In the genomic region with DNA sequence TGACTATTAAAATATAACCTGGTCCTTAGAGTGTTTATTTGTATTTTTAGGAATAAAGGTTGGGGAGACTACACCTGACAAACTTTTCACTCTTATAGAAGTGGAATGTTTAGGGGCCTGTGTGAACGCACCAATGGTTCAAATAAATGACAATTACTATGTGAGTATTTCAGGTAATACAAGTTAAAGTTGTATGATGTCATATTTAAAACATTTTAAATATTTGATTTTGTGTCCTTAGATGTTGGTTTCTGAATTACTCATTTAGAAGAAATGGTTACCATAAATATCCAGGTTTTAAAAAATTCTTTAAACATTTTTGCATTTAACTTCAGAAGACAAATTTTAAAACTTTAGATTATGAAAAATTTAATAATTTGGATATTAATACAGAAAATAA, we compare ENCODE assay signal across 16 cellular contexts. TPM values are rescaled to one million over a fixed set of nuclear protein-coding genes. Genes with fewer than 3 reads are reported as not detected.
DNase-seq lines count a peak whose midpoint lies in the region; ATAC-seq, FAIRE-seq and TF ChIP-seq lines count a peak whose summit lies in the region.
"Had no signal": no experiment of that assay in that cellular context is flagged by ENCODE, and none has a peak within 500 bp of the region (broad histone marks: within the 10 kb centered on the region; RNA-seq: fewer than 3 reads in every experiment).

No MANE protein-coding gene starts in this region.

- H3K4me1 ChIP-seq in HepG2 (ENCODE audit: insufficient read depth, low read length) (no peaks in the 10 kb centered on the region), right lobe of liver (peaks cover 0 to 8% (median 3%) of the 10 kb centered on the region in 4 donors), PC-3 (ENCODE audit: insufficient read depth, low read length) (peaks cover 3% of the 10 kb centered on the region; the same call in 1 of the 2 replicates), skeletal muscle satellite cell (ENCODE audit: control insufficient read depth, insufficient read depth, low read length) (peaks cover 11% of the 10 kb centered on the region)
- H3K4me1 ChIP-seq: BE2C had no signal

- CTCF ChIA-PET in HepG2 (lab: Yijun Ruan, JAX; ENCODE audit: low intra/inter-chr PET ratio, low total read pairs) = no interaction called here
- CTCF ChIA-PET in PC-3 (lab: Charles Lee) = no interaction called here

- H4K20me1 ChIP-seq in HepG2 (ENCODE audit: insufficient read depth, low read length) (peaks cover 3% of the 10 kb centered on the region; the same call in 1 of the 2 replicates), PC-3 (ENCODE audit: low read length) (peaks cover 3% of the 10 kb centered on the region)

- POLR2A ChIA-PET in HepG2 (lab: Yijun Ruan, JAX) = no interaction called here
- POLR2A ChIA-PET in PC-3 (lab: Charles Lee; ENCODE audit: unreplicated experiment) = no interaction called here

- in situ Hi-C loops in HepG2 (cut with HindIII; ENCODE audit: extremely low pct_ligation_motif_present, low pct_unique_long_range_greater_than_20kb) = no loop called here

- no peak for TF ChIP-seq EP300 in HepG2 (IDR thresholded peaks at IDR 0.05; ENCODE audit: low read depth in 2 of 2, low read length in 2 of 2)
- no peak for TF ChIP-seq EP300 in HepG2 (CRISPR knock-in tag; IDR thresholded peaks at IDR 0.05; ENCODE audit: borderline replicate concordance)

- DNase-seq in HepG2 (ENCODE audit: low spot score) (no peak), right lobe of liver (no peak), PC-3 (peak; percentile 31), sciatic nerve (ENCODE audit: low spot score) (no peak)
- no peak for DNase-seq in activated CD8-positive, alpha-beta memory T cell treated with anti-CD3 and anti-CD28 coated beads, Interleukin-2, amount 50 U/mL, for 4 hours
- DNase-seq: BE2C; Calu3; CD8-positive, alpha-beta T cell; NCI-H1105 treated with DMSO at 0.1 percent for 48 hours; NCI-H1694; SHP77 treated with DMSO at 0.1 percent for 48 hours; SK-N-SH had no signal

- H3K4me2 ChIP-seq in HepG2 (ENCODE audit: low read depth, low read length) (no peak overlapping the region), PC-3 (ENCODE audit: low read length) (no peak overlapping the region), skeletal muscle satellite cell (ENCODE audit: low read length) (no peak overlapping the region)
- H3K4me2 ChIP-seq: SK-N-SH had no signal

- H3F3A ChIP-seq in PC-3 (ENCODE audit: low read length, unreplicated experiment) = no peaks in the 10 kb centered on the region

- TF ChIP-seq RAD21 in HepG2 (CRISPR knock-in tag; IDR thresholded peaks at IDR 0.05) = no peak

- H3K4me3 ChIP-seq in HepG2 (replicated peaks in 1 of 3; ENCODE audit: insufficient read depth in 1 of 3, low read depth in 2 of 3, low read length in 3 of 3) (no peak overlapping the region), right lobe of liver (no peak overlapping the region), PC-3 (ENCODE audit: low read length) (no peak overlapping the region), skeletal muscle satellite cell (ENCODE audit: low read length) (no peak overlapping the region)

- intact Hi-C loops in HepG2 (cut with micrococcal nuclease; ENCODE audit: unreplicated experiment) = no loop called here
- intact Hi-C loops in right lobe of liver (cut with DNase I) = no loop called here
- intact Hi-C loops in PC-3 (cut with micrococcal nuclease) = no loop called here
- intact Hi-C loops in sciatic nerve (cut with DNase I) = no loop called here

- H3K36me3 ChIP-seq in HepG2 (replicated peaks in 1 of 2; ENCODE audit: control insufficient read depth in 1 of 2, insufficient read depth in 2 of 2, low read length in 2 of 2) (peaks cover 11 to 75% of the 10 kb centered on the region in 2 experiments), right lobe of liver (peaks cover 2 to 78% (median 36%) of the 10 kb centered on the region in 4 donors), PC-3 (ENCODE audit: low read depth, low read length) (peaks cover 73% of the 10 kb centered on the region), skeletal muscle satellite cell (ENCODE audit: insufficient read depth, low read length) (peaks cover 66% of the 10 kb centered on the region)

- H3K9ac ChIP-seq in HepG2 (ENCODE audit: insufficient read depth, low read depth, low read length) (no peak overlapping the region), PC-3 (ENCODE audit: low read length) (no peak overlapping the region), skeletal muscle satellite cell (ENCODE audit: low read depth, low read length) (peak overlapping the region; percentile 14)
- H3K9ac ChIP-seq: SK-N-SH had no signal

- H3K27me3 ChIP-seq in HepG2 (ENCODE audit: control insufficient read depth in 1 of 2, insufficient read depth in 2 of 2, low read length in 2 of 2) (no peaks in the 10 kb centered on the region), right lobe of liver (no peaks in the 10 kb centered on the region), PC-3 (ENCODE audit: low read length) (no peaks in the 10 kb centered on the region), skeletal muscle satellite cell (ENCODE audit: control insufficient read depth, insufficient read depth, low read length) (no peaks in the 10 kb centered on the region)
- H3K27me3 ChIP-seq: BE2C had no signal

- no TSS peak for BruUV-seq in HepG2 (replicated peaks; lab: Mats Ljungman, UMichigan)
- BruUV-seq in PC-3 (replicated peaks; lab: Mats Ljungman, UMichigan) = no TSS peak

- H3K79me2 ChIP-seq in HepG2 (ENCODE audit: insufficient read depth, low read length) = peaks cover 30% of the 10 kb centered on the region
- H3K79me2 ChIP-seq in PC-3 (ENCODE audit: low read length) = peaks cover 42% of the 10 kb centered on the region

- no peak for TF ChIP-seq POLR2A in HepG2 (IDR thresholded peaks at IDR 0.05; ENCODE audit: insufficient read depth in 1 of 2, low read depth in 2 of 2, low read length in 2 of 2)
- no peak for TF ChIP-seq POLR2A in right lobe of liver (IDR thresholded peaks at IDR 0.05)

- 100% methylated on average over 1 of the region's 1 CpG for WGBS in HepG2 (ENCODE audit: low lambda C conversion rate)
- WGBS in right lobe of liver (ENCODE audit: insufficient coverage, low coverage, low lambda C conversion rate, missing lambda C conversion rate) = 82% methylated on average over 1 of the region's 1 CpG

- ATAC-seq in HepG2 = no peak
- ATAC-seq in right lobe of liver = no peak
- peak; percentile 46; the same call in 1 of the 2 replicates for ATAC-seq in PC-3
- ATAC-seq in GM18873 (IDR thresholded peaks at IDR 0.05; ENCODE audit: low FRiP score, unreplicated experiment) = no peak
- no peak for ATAC-seq in sciatic nerve
- ATAC-seq: CD8-positive, alpha-beta T cell had no signal

- H2AFZ ChIP-seq in HepG2 (ENCODE audit: low read length) = no peak overlapping the region
- no peak overlapping the region for H2AFZ ChIP-seq in PC-3 (ENCODE audit: low read length)

- FAIRE-seq in HepG2 (lab: Jason Lieb, UNC) = no peak
- FAIRE-seq in islet of Langerhans (lab: Jason Lieb, UNC) = peak; percentile 17
- FAIRE-seq: GM12892 had no signal

- H3K9me3 ChIP-seq in HepG2 (ENCODE audit: low read length) (no peaks in the 10 kb centered on the region), right lobe of liver (no peaks in the 10 kb centered on the region), PC-3 (ENCODE audit: low read length) (no peaks in the 10 kb centered on the region), skeletal muscle satellite cell (replicated peaks; ENCODE audit: low read length) (no peaks in the 10 kb centered on the region)
- H3K9me3 ChIP-seq: BE2C, SK-N-SH had no signal

- H3K27ac ChIP-seq in HepG2 (ENCODE audit: extremely low read length, insufficient read depth, low read length) = no peak overlapping the region
- no peak overlapping the region for H3K27ac ChIP-seq in right lobe of liver
- no peak overlapping the region for H3K27ac ChIP-seq in PC-3 (ENCODE audit: low read length)

- no peaks in the 10 kb centered on the region for H3K9me2 ChIP-seq in PC-3 (replicated peaks; ENCODE audit: low read length)
- H3K9me2 ChIP-seq: SK-N-SH had no signal

- TF ChIP-seq CTCF in HepG2 (CRISPR knock-in tag; IDR thresholded peaks at IDR 0.05) = no peak
- TF ChIP-seq CTCF in right lobe of liver (IDR thresholded peaks at IDR 0.05) = no peak
- no peak for TF ChIP-seq CTCF in PC-3 (conservative IDR thresholded peaks at IDR 0.05; ENCODE audit: low read depth, low read length)

RNA-seq across cellular contexts. Expression of gene ANKRD12, which starts 11.8 kb away (rescaled TPM):
- total RNA-seq in HepG2 (2016; rRNA removed; fragmentation: Illumina TruSeq; extraction: Trizol) (16.8 and 23.2 TPM in 2 replicates), right lobe of liver (10 to 100 TPM; 12.3 to 38.7 (median 21.4) TPM), PC-3 (2014; rRNA removed) (14.5 and 19.1 TPM in 2 replicates), sciatic nerve (164 TPM)
- 185 and 208 TPM in 2 replicates for total RNA-seq in HepG2 (2016; cell fraction: cytosol; rRNA removed; fragmentation: Illumina TruSeq; extraction: Trizol; ENCODE audit: low read depth)
- 13.8 and 24.0 TPM in 2 replicates for total RNA-seq in HepG2 (2016; cell fraction: insoluble cytoplasmic fraction; rRNA removed; fragmentation: Illumina TruSeq; extraction: Trizol)
- 82.6 and 97.9 TPM in 2 replicates for total RNA-seq in HepG2 (2016; cell fraction: membrane; rRNA removed; fragmentation: Illumina TruSeq; extraction: Trizol)
- 25.9 and 32.4 TPM in 2 replicates for total RNA-seq in HepG2 (2016; cell fraction: nucleus; rRNA removed; fragmentation: Illumina TruSeq; extraction: Trizol)
- polyA plus RNA-seq in HepG2 (2011; rRNA removed) = 5.0 and 6.0 TPM in 2 replicates
- 1.1 and 3.2 TPM in 2 replicates for polyA plus RNA-seq in HepG2 (2011; cell fraction: cytosol; rRNA removed)
- polyA plus RNA-seq in HepG2 (2011; cell fraction: nucleus; rRNA removed) = 11.1 and 12.2 TPM in 2 replicates
- polyA plus RNA-seq in HepG2 (2012) = 12.0 and 13.7 TPM in 2 replicates
- 0.16 and 0.49 TPM in 2 replicates for polyA plus RNA-seq in HepG2 (2016; cell fraction: cytosol; fragmentation: Illumina TruSeq; extraction: Trizol; ENCODE audit: low read depth)
- polyA plus RNA-seq in HepG2 (2016; cell fraction: insoluble cytoplasmic fraction; fragmentation: Illumina TruSeq; extraction: Trizol; ENCODE audit: low read depth) = 6.2 and 6.3 TPM in 2 replicates
- 0.37 and 0.38 TPM in 2 replicates for polyA plus RNA-seq in HepG2 (2016; cell fraction: membrane; fragmentation: Illumina TruSeq; extraction: Trizol; ENCODE audit: low read depth)
- polyA plus RNA-seq in HepG2 (2016; cell fraction: nucleus; fragmentation: Illumina TruSeq; extraction: Trizol; ENCODE audit: insufficient read depth, low read depth) = 22.3 and 24.5 TPM in 2 replicates
- polyA minus RNA-seq in HepG2 (2011; rRNA and poly(A)+ RNA removed; ENCODE audit: low replicate concordance) = 17.9 and 18.3 TPM in 2 replicates
- 40.9 and 44.7 TPM in 2 replicates for polyA minus RNA-seq in HepG2 (2011; cell fraction: cytosol; rRNA and poly(A)+ RNA removed)
- polyA minus RNA-seq in HepG2 (2011; cell fraction: nucleus; rRNA and poly(A)+ RNA removed) = 80.1 and 85.7 TPM in 2 replicates
- total RNA-seq in skeletal muscle satellite cell (2012; rRNA removed) = 15.1 and 17.5 TPM in 2 replicates

RNA-seq across cellular contexts. Expression of gene NDUFV2, which starts 22.3 kb away (rescaled TPM):
- total RNA-seq in HepG2 (2016; rRNA removed; fragmentation: Illumina TruSeq; extraction: Trizol) (299 and 369 TPM in 2 replicates), right lobe of liver (100 to 1,000 TPM; 164 to 236 (median 183) TPM), PC-3 (2014; rRNA removed) (188 and 272 TPM in 2 replicates), sciatic nerve (87.7 TPM)
- 264 and 285 TPM in 2 replicates for total RNA-seq in HepG2 (2016; cell fraction: cytosol; rRNA removed; fragmentation: Illumina TruSeq; extraction: Trizol; ENCODE audit: low read depth)
- total RNA-seq in HepG2 (2016; cell fraction: insoluble cytoplasmic fraction; rRNA removed; fragmentation: Illumina TruSeq; extraction: Trizol) = 309 and 377 TPM in 2 replicates
- 307 and 313 TPM in 2 replicates for total RNA-seq in HepG2 (2016; cell fraction: membrane; rRNA removed; fragmentation: Illumina TruSeq; extraction: Trizol)
- total RNA-seq in HepG2 (2016; cell fraction: nucleus; rRNA removed; fragmentation: Illumina TruSeq; extraction: Trizol) = 175 and 186 TPM in 2 replicates
- 179 and 216 TPM in 2 replicates for polyA plus RNA-seq in HepG2 (2011; rRNA removed)
- polyA plus RNA-seq in HepG2 (2011; cell fraction: cytosol; rRNA removed) = 94.3 and 126 TPM in 2 replicates
- 54.4 and 62.6 TPM in 2 replicates for polyA plus RNA-seq in HepG2 (2011; cell fraction: nucleus; rRNA removed)
- 148 and 182 TPM in 2 replicates for polyA plus RNA-seq in HepG2 (2012)
- polyA plus RNA-seq in HepG2 (2016; cell fraction: cytosol; fragmentation: Illumina TruSeq; extraction: Trizol; ENCODE audit: low read depth) = 325 and 381 TPM in 2 replicates
- 331 and 354 TPM in 2 replicates for polyA plus RNA-seq in HepG2 (2016; cell fraction: insoluble cytoplasmic fraction; fragmentation: Illumina TruSeq; extraction: Trizol; ENCODE audit: low read depth)
- 233 and 259 TPM in 2 replicates for polyA plus RNA-seq in HepG2 (2016; cell fraction: membrane; fragmentation: Illumina TruSeq; extraction: Trizol; ENCODE audit: low read depth)
- polyA plus RNA-seq in HepG2 (2016; cell fraction: nucleus; fragmentation: Illumina TruSeq; extraction: Trizol; ENCODE audit: insufficient read depth, low read depth) = 182 and 183 TPM in 2 replicates
- 35.8 and 38.7 TPM in 2 replicates for polyA minus RNA-seq in HepG2 (2011; rRNA and poly(A)+ RNA removed; ENCODE audit: low replicate concordance)
- 26.0 and 35.7 TPM in 2 replicates for polyA minus RNA-seq in HepG2 (2011; cell fraction: cytosol; rRNA and poly(A)+ RNA removed)
- polyA minus RNA-seq in HepG2 (2011; cell fraction: nucleus; rRNA and poly(A)+ RNA removed) = 279 and 305 TPM in 2 replicates
- 150 and 225 TPM in 2 replicates for total RNA-seq in skeletal muscle satellite cell (2012; rRNA removed)
